In the genomic region with DNA sequence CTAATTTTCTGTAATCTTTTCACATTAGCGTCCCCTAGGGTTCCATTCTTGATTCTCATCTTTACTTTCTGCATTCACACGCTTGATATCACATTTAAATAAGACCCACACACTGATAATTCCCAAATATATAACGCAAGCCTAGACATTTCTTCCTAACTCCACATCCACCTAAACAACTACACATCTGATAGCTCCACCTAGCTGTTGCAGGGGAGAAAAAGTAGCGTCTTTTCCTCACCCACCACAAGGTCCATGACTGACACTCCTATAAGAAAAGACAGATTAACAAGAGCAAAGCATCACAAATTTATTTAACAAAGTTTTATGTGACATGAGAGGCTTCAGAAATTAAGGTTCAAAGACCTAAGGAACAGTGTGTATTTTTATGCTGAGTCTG, we compare ENCODE assay signal across 1 cellular context.
TF ChIP-seq lines count a peak whose summit lies in the region.

No MANE protein-coding gene starts in this region.

TF ChIP-seq in SK-N-SH treated with all-trans-retinoic acid at 6 μM for 48 hours, 23 proteins besides CTCF, POLR2A, EP300 and RAD21 (continued from another document):
- TF ChIP-seq ARNTL (CRISPR knock-in tag; IDR thresholded peaks at IDR 0.05; ENCODE audit: borderline replicate concordance, low read depth): no peak
